Comparison of ENCODE assay signal across 9 cellular contexts in genomic region chr10:28177944-28178637, GRCh38.
DNase-seq lines count a peak whose midpoint lies in the region; ATAC-seq and TF ChIP-seq lines count a peak whose summit lies in the region.
"Had no signal": no experiment of that assay in that cellular context is flagged by ENCODE, and none has a peak within 500 bp of the region (broad histone marks: within the 10 kb centered on the region; RNA-seq: fewer than 3 reads in every experiment).

No MANE protein-coding gene starts in this region.

- H3K36me3 ChIP-seq in DND-41 (ENCODE audit: insufficient read depth, low read length) = no peaks in the 10 kb centered on the region
- H3K36me3 ChIP-seq in Peyer's patch = no peaks in the 10 kb centered on the region
- no peaks in the 10 kb centered on the region for H3K36me3 ChIP-seq in esophagus squamous epithelium

- peak; percentile 86 for ATAC-seq in DND-41 (ENCODE audit: insufficient read depth, low read depth)
- peak; percentile 81 for ATAC-seq in GM21717 (IDR thresholded peaks at IDR 0.05; ENCODE audit: unreplicated experiment)
- no peak for ATAC-seq in stimulated activated memory B cell treated with anti-CD40 and anti-IgM and Interleukin-4, amounts not matched to agents 10 μg/mL and 1 μg/mL and 100 μg/mL, for 72 hours

- H3K27me3 ChIP-seq in DND-41 (ENCODE audit: insufficient read depth, low read length, poor library complexity) = no peaks in the 10 kb centered on the region
- no peaks in the 10 kb centered on the region for H3K27me3 ChIP-seq in Peyer's patch
- H3K27me3 ChIP-seq in esophagus squamous epithelium = no peaks in the 10 kb centered on the region

- H3K27me3 Mint-ChIP-seq in stimulated activated memory B cell treated with anti-CD40 and anti-IgM and Interleukin-4, amounts not matched to agents 10 μg/mL and 1 μg/mL and 100 μg/mL, for 72 hours = no peaks in the 10 kb centered on the region

- no peak for TF ChIP-seq POLR2A in Peyer's patch (IDR thresholded peaks at IDR 0.05)
- no peak for TF ChIP-seq POLR2A in esophagus squamous epithelium (IDR thresholded peaks at IDR 0.05)

- 0 out of 2 replicates have a peak overlapping the region, but pooled peaks have one; percentile 12 for H3K9ac ChIP-seq in DND-41 (ENCODE audit: low read depth, low read length)

- peak overlapping the region; percentile 78 for H2AFZ ChIP-seq in DND-41 (ENCODE audit: low read depth, low read length)

- no peaks in the 10 kb centered on the region for H3K9me3 Mint-ChIP-seq in stimulated activated memory B cell treated with anti-CD40 and anti-IgM and Interleukin-4, amounts not matched to agents 10 μg/mL and 1 μg/mL and 100 μg/mL, for 72 hours

- intact Hi-C loops in esophagus squamous epithelium (cut with DNase I) = no loop called here

- H3K4me1 Mint-ChIP-seq in stimulated activated memory B cell treated with anti-CD40 and anti-IgM and Interleukin-4, amounts not matched to agents 10 μg/mL and 1 μg/mL and 100 μg/mL, for 72 hours = peaks cover 16% of the 10 kb centered on the region

- H3K79me2 ChIP-seq in DND-41 (ENCODE audit: insufficient read depth, low read length) = no peaks in the 10 kb centered on the region

- H3K27ac ChIP-seq in DND-41 (ENCODE audit: low read length) (peak overlapping the region; percentile 38; the same call in 1 of the 2 replicates), Peyer's patch (peak overlapping the region in 3 of 4 donors; percentile 5 to 36 (median 23)), esophagus squamous epithelium (peak overlapping the region; percentile 15 to 54 (median 48)), caudate nucleus (ENCODE audit: low read depth, low read length) (no peak overlapping the region)
- H3K27ac ChIP-seq: epithelial cell of prostate had no signal

- peak overlapping the region; percentile 46 for H3K4me3 Mint-ChIP-seq in stimulated activated memory B cell treated with anti-CD40 and anti-IgM and Interleukin-4, amounts not matched to agents 10 μg/mL and 1 μg/mL and 100 μg/mL, for 72 hours

- peak overlapping the region; percentile 50 for H3K4me2 ChIP-seq in DND-41 (ENCODE audit: insufficient read depth, low read length)

- H3K4me1 ChIP-seq in DND-41 (ENCODE audit: insufficient read depth, low read length) = peaks cover 14% of the 10 kb centered on the region
- no peaks in the 10 kb centered on the region for H3K4me1 ChIP-seq in Peyer's patch
- H3K4me1 ChIP-seq in esophagus squamous epithelium = peaks cover 12 to 20% (median 16%) of the 10 kb centered on the region in 3 donors

- no peaks in the 10 kb centered on the region for H3K36me3 Mint-ChIP-seq in stimulated activated memory B cell treated with anti-CD40 and anti-IgM and Interleukin-4, amounts not matched to agents 10 μg/mL and 1 μg/mL and 100 μg/mL, for 72 hours

- 47 to 57% methylated on average over 4 of the region's 4 CpGs for WGBS in esophagus squamous epithelium, 2 donors

- H3K4me3 ChIP-seq in DND-41 (ENCODE audit: low read depth in 1 of 2, low read length in 2 of 2) (peak overlapping the region in 1 of 2 experiments; percentile 39; a peak in 2 of 4 replicates), Peyer's patch (peak overlapping the region in 2 of 4 donors; percentile 18 to 26), esophagus squamous epithelium (peak overlapping the region in 3 of 4 donors; percentile 26 to 52 (median 28))

- H3K27ac Mint-ChIP-seq in stimulated activated memory B cell treated with anti-CD40 and anti-IgM and Interleukin-4, amounts not matched to agents 10 μg/mL and 1 μg/mL and 100 μg/mL, for 72 hours = peak overlapping the region; percentile 66

- no peaks in the 10 kb centered on the region for H3K9me3 ChIP-seq in DND-41 (ENCODE audit: insufficient read depth, low read length, severe bottlenecking)
- H3K9me3 ChIP-seq in Peyer's patch = no peaks in the 10 kb centered on the region
- no peaks in the 10 kb centered on the region for H3K9me3 ChIP-seq in esophagus squamous epithelium

- no peak for TF ChIP-seq CTCF in DND-41 (IDR thresholded peaks at IDR 0.05; ENCODE audit: borderline replicate concordance, extremely low read depth, low read length, poor library complexity, severe bottlenecking)
- no peak for TF ChIP-seq CTCF in Peyer's patch (IDR thresholded peaks at IDR 0.05)
- no peak for TF ChIP-seq CTCF in esophagus squamous epithelium (IDR thresholded peaks at IDR 0.05)

- DNase-seq in DND-41 = peak; percentile 18
- DNase-seq in Peyer's patch = no peak
- DNase-seq in esophagus squamous epithelium (lab: John Stamatoyannopoulos, UW) = no peak
- DNase-seq in hippocampal formation (lab: John Stamatoyannopoulos, UW) = no peak
- no peak for DNase-seq in caudate nucleus (lab: John Stamatoyannopoulos, UW)
- DNase-seq in OCI-M2 (lab: John Stamatoyannopoulos, UW; ENCODE audit: unreplicated experiment) = no peak

- no peaks in the 10 kb centered on the region for H4K20me1 ChIP-seq in DND-41 (ENCODE audit: insufficient read depth, low read length)
